In the genomic region with DNA sequence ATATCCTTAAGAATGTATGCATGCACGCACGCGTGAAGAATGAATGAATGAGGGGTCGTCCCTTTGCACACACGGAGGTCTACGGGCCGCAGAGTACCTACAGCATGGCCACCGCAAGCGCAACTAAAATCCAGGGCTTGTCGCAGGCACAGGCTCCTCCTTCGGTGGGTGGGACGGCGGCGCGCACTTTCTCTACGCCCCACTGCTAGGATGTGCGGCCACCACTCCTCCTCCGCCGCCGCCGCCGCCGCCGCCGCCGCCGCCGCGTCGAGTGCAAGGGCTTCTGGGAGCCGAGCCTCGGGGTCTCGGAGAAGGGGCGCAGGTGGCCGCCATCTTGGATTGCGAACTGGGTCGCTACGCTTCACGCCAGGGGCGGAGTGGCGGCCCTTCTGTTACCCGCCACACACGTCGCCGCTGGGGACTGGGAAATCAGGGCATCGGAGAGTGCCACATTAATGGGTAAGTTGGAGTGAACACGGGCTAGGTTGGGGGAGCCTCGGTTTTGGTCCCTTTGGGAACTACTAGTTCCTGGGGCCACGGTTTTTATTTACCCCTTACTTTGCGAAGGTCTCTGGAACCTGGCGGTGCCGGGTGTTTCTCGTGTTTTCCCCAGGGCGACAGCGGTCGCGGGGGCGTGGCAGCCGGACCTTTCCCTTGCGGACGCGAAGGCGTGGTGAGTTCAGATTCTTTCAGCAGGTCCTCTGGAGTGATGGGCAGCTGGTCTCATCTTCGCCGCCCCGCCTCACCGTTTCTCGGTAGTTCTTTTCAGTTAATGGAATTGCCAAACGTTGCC, we compare ENCODE assay signal across 1 cellular context.
TF ChIP-seq lines count a peak whose summit lies in the region.

A gene (plus strand): TSS at position 332 of the 793 bp plus-strand sequence. CDS start 124 bp downstream, at position 456.

TF ChIP-seq in HEK293, 187 proteins besides CTCF, POLR2A, EP300 and RAD21 (continued from another document and continues in another):
- TF ChIP-seq, protein P1, sequence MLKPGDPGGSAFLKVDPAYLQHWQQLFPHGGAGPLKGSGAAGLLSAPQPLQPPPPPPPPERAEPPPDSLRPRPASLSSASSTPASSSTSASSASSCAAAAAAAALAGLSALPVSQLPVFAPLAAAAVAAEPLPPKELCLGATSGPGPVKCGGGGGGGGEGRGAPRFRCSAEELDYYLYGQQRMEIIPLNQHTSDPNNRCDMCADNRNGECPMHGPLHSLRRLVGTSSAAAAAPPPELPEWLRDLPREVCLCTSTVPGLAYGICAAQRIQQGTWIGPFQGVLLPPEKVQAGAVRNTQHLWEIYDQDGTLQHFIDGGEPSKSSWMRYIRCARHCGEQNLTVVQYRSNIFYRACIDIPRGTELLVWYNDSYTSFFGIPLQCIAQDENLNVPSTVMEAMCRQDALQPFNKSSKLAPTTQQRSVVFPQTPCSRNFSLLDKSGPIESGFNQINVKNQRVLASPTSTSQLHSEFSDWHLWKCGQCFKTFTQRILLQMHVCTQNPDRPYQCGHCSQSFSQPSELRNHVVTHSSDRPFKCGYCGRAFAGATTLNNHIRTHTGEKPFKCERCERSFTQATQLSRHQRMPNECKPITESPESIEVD (tag by site-specific recombination; IDR thresholded peaks at IDR 0.05): no peak
- TF ChIP-seq KLF1 (tag by site-specific recombination; IDR thresholded peaks at IDR 0.05): 0 out of 2 replicates have a peak, but pooled peaks have one; percentile 23
- peak; percentile 20; the same call in 1 of the 2 replicates for TF ChIP-seq ZSCAN30 (tag by site-specific recombination; IDR thresholded peaks at IDR 0.05)
- TF ChIP-seq ZBTB8A (tag by site-specific recombination; IDR thresholded peaks at IDR 0.05): peak; percentile 74
- peak; percentile 75 for TF ChIP-seq SP2 (tag by site-specific recombination; IDR thresholded peaks at IDR 0.05)
- TF ChIP-seq ZNF747 (tag by site-specific recombination; IDR thresholded peaks at IDR 0.05): no peak
- 0 out of 2 replicates have a peak, but pooled peaks have one; percentile 42 for TF ChIP-seq ZNF366 (tag by site-specific recombination; conservative IDR thresholded peaks at IDR 0.05)
- TF ChIP-seq ZNF354C (tag by site-specific recombination; IDR thresholded peaks at IDR 0.05; ENCODE audit: borderline replicate concordance, low read depth): no peak
- TF ChIP-seq ZNF416 (tag by site-specific recombination; IDR thresholded peaks at IDR 0.05): no peak
- TF ChIP-seq, protein P2, sequence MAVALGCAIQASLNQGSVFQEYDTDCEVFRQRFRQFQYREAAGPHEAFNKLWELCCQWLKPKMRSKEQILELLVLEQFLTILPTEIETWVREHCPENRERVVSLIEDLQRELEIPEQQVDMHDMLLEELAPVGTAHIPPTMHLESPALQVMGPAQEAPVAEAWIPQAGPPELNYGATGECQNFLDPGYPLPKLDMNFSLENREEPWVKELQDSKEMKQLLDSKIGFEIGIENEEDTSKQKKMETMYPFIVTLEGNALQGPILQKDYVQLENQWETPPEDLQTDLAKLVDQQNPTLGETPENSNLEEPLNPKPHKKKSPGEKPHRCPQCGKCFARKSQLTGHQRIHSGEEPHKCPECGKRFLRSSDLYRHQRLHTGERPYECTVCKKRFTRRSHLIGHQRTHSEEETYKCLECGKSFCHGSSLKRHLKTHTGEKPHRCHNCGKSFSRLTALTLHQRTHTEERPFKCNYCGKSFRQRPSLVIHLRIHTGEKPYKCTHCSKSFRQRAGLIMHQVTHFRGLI (tag by site-specific recombination; IDR thresholded peaks at IDR 0.05): peak; percentile 85
- 0 out of 2 replicates have a peak, but pooled peaks have one; percentile 53 for TF ChIP-seq KLF16 (tag by site-specific recombination; IDR thresholded peaks at IDR 0.05)
- peak; percentile 53 for TF ChIP-seq EGR2 (tag by site-specific recombination; IDR thresholded peaks at IDR 0.05; ENCODE audit: low read depth)
- TF ChIP-seq, protein P3, sequence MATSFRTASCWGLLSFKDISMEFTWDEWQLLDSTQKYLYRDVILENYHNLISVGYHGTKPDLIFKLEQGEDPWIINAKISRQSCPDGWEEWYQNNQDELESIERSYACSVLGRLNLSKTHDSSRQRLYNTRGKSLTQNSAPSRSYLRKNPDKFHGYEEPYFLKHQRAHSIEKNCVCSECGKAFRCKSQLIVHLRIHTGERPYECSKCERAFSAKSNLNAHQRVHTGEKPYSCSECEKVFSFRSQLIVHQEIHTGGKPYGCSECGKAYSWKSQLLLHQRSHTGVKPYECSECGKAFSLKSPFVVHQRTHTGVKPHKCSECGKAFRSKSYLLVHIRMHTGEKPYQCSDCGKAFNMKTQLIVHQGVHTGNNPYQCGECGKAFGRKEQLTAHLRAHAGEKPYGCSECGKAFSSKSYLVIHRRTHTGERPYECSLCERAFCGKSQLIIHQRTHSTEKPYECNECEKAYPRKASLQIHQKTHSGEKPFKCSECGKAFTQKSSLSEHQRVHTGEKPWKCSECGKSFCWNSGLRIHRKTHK (tag by site-specific recombination; IDR thresholded peaks at IDR 0.05): no peak
- TF ChIP-seq ZNF394 (tag by site-specific recombination; IDR thresholded peaks at IDR 0.05; ENCODE audit: borderline replicate concordance): 0 out of 2 replicates have a peak, but pooled peaks have one; percentile 13
- TF ChIP-seq ZNF664 (tag by site-specific recombination; IDR thresholded peaks at IDR 0.05): peak; percentile 74
- TF ChIP-seq, protein P4, sequence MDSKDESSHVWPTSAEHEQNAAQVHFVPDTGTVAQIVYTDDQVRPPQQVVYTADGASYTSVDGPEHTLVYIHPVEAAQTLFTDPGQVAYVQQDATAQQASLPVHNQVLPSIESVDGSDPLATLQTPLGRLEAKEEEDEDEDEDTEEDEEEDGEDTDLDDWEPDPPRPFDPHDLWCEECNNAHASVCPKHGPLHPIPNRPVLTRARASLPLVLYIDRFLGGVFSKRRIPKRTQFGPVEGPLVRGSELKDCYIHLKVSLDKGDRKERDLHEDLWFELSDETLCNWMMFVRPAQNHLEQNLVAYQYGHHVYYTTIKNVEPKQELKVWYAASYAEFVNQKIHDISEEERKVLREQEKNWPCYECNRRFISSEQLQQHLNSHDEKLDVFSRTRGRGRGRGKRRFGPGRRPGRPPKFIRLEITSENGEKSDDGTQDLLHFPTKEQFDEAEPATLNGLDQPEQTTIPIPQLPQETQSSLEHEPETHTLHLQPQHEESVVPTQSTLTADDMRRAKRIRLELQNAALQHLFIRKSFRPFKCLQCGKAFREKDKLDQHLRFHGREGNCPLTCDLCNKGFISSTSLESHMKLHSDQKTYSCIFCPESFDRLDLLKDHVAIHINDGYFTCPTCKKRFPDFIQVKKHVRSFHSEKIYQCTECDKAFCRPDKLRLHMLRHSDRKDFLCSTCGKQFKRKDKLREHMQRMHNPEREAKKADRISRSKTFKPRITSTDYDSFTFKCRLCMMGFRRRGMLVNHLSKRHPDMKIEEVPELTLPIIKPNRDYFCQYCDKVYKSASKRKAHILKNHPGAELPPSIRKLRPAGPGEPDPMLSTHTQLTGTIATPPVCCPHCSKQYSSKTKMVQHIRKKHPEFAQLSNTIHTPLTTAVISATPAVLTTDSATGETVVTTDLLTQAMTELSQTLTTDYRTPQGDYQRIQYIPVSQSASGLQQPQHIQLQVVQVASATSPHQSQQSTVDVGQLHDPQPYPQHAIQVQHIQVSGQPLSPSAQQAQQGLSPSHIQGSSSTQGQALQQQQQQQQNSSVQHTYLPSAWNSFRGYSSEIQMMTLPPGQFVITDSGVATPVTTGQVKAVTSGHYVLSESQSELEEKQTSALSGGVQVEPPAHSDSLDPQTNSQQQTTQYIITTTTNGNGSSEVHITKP (tag by site-specific recombination; IDR thresholded peaks at IDR 0.05): peak; percentile 63; the same call in 1 of the 2 replicates
- TF ChIP-seq, protein P5, sequence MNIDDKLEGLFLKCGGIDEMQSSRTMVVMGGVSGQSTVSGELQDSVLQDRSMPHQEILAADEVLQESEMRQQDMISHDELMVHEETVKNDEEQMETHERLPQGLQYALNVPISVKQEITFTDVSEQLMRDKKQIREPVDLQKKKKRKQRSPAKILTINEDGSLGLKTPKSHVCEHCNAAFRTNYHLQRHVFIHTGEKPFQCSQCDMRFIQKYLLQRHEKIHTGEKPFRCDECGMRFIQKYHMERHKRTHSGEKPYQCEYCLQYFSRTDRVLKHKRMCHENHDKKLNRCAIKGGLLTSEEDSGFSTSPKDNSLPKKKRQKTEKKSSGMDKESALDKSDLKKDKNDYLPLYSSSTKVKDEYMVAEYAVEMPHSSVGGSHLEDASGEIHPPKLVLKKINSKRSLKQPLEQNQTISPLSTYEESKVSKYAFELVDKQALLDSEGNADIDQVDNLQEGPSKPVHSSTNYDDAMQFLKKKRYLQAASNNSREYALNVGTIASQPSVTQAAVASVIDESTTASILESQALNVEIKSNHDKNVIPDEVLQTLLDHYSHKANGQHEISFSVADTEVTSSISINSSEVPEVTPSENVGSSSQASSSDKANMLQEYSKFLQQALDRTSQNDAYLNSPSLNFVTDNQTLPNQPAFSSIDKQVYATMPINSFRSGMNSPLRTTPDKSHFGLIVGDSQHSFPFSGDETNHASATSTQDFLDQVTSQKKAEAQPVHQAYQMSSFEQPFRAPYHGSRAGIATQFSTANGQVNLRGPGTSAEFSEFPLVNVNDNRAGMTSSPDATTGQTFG (tag by site-specific recombination; IDR thresholded peaks at IDR 0.05; ENCODE audit: borderline replicate concordance): no peak
- no peak for TF ChIP-seq BCL11A (tag by site-specific recombination; IDR thresholded peaks at IDR 0.05; ENCODE audit: low read depth)
- TF ChIP-seq ZNF544 (tag by site-specific recombination; IDR thresholded peaks at IDR 0.05): no peak
- TF ChIP-seq, protein P6, sequence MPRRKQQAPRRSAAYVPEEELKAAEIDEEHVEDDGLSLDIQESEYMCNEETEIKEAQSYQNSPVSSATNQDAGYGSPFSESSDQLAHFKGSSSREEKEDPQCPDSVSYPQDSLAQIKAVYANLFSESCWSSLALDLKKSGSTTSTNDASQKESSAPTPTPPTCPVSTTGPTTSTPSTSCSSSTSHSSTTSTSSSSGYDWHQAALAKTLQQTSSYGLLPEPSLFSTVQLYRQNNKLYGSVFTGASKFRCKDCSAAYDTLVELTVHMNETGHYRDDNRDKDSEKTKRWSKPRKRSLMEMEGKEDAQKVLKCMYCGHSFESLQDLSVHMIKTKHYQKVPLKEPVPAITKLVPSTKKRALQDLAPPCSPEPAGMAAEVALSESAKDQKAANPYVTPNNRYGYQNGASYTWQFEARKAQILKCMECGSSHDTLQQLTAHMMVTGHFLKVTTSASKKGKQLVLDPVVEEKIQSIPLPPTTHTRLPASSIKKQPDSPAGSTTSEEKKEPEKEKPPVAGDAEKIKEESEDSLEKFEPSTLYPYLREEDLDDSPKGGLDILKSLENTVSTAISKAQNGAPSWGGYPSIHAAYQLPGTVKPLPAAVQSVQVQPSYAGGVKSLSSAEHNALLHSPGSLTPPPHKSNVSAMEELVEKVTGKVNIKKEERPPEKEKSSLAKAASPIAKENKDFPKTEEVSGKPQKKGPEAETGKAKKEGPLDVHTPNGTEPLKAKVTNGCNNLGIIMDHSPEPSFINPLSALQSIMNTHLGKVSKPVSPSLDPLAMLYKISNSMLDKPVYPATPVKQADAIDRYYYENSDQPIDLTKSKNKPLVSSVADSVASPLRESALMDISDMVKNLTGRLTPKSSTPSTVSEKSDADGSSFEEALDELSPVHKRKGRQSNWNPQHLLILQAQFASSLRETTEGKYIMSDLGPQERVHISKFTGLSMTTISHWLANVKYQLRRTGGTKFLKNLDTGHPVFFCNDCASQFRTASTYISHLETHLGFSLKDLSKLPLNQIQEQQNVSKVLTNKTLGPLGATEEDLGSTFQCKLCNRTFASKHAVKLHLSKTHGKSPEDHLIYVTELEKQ (tag by site-specific recombination; IDR thresholded peaks at IDR 0.05; ENCODE audit: borderline replicate concordance): no peak
- no peak; the same call in 1 of the 2 replicates for TF ChIP-seq WT1 (tag by site-specific recombination; IDR thresholded peaks at IDR 0.05)
- TF ChIP-seq, protein P7, sequence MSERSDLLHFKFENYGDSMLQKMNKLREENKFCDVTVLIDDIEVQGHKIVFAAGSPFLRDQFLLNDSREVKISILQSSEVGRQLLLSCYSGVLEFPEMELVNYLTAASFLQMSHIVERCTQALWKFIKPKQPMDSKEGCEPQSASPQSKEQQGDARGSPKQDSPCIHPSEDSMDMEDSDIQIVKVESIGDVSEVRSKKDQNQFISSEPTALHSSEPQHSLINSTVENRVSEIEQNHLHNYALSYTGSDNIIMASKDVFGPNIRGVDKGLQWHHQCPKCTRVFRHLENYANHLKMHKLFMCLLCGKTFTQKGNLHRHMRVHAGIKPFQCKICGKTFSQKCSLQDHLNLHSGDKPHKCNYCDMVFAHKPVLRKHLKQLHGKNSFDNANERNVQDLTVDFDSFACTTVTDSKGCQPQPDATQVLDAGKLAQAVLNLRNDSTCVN (tag by site-specific recombination; optimal IDR thresholded peaks at IDR 0.05): peak; percentile 85
- no peak for TF ChIP-seq OSR2 (tag by site-specific recombination; IDR thresholded peaks at IDR 0.05)
- TF ChIP-seq GLIS1 (tag by site-specific recombination; IDR thresholded peaks at IDR 0.05): no peak; the same call in 1 of the 2 replicates
- TF ChIP-seq ZNF501 (tag by site-specific recombination; IDR thresholded peaks at IDR 0.05): peak; percentile 52
- TF ChIP-seq, protein P8, sequence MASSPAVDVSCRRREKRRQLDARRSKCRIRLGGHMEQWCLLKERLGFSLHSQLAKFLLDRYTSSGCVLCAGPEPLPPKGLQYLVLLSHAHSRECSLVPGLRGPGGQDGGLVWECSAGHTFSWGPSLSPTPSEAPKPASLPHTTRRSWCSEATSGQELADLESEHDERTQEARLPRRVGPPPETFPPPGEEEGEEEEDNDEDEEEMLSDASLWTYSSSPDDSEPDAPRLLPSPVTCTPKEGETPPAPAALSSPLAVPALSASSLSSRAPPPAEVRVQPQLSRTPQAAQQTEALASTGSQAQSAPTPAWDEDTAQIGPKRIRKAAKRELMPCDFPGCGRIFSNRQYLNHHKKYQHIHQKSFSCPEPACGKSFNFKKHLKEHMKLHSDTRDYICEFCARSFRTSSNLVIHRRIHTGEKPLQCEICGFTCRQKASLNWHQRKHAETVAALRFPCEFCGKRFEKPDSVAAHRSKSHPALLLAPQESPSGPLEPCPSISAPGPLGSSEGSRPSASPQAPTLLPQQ (tag by site-specific recombination; IDR thresholded peaks at IDR 0.05): peak; percentile 63; the same call in 1 of the 2 replicates
- TF ChIP-seq, protein P9, sequence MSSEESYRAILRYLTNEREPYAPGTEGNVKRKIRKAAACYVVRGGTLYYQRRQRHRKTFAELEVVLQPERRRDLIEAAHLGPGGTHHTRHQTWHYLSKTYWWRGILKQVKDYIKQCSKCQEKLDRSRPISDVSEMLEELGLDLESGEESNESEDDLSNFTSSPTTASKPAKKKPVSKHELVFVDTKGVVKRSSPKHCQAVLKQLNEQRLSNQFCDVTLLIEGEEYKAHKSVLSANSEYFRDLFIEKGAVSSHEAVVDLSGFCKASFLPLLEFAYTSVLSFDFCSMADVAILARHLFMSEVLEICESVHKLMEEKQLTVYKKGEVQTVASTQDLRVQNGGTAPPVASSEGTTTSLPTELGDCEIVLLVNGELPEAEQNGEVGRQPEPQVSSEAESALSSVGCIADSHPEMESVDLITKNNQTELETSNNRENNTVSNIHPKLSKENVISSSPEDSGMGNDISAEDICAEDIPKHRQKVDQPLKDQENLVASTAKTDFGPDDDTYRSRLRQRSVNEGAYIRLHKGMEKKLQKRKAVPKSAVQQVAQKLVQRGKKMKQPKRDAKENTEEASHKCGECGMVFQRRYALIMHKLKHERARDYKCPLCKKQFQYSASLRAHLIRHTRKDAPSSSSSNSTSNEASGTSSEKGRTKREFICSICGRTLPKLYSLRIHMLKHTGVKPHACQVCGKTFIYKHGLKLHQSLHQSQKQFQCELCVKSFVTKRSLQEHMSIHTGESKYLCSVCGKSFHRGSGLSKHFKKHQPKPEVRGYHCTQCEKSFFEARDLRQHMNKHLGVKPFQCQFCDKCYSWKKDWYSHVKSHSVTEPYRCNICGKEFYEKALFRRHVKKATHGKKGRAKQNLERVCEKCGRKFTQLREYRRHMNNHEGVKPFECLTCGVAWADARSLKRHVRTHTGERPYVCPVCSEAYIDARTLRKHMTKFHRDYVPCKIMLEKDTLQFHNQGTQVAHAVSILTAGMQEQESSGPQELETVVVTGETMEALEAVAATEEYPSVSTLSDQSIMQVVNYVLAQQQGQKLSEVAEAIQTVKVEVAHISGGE (tag by site-specific recombination; conservative IDR thresholded peaks at IDR 0.05; ENCODE audit: low read depth): peak; percentile 72
- peak; percentile 46; the same call in 1 of the 2 replicates for TF ChIP-seq KLF8 (tag by site-specific recombination; IDR thresholded peaks at IDR 0.05)
